ENCODE assay signal across 22 cellular contexts in genomic region chr12:50699940-50700339, GRCh38.
"Had no signal": no experiment of that assay in that cellular context is flagged by ENCODE, and none has a peak within 500 bp of the region (broad histone marks: within the 10 kb centered on the region; RNA-seq: fewer than 3 reads in every experiment).

No MANE protein-coding gene starts in this region.

- H3K9me3 ChIP-seq: neutrophil, pancreas, stomach, vagina had no signal

- H3K27ac ChIP-seq: coronary artery, neutrophil, pancreas, stomach, vagina had no signal

- H3K4me1 Mint-ChIP-seq: activated naive CD4-positive, alpha-beta T cell treated with anti-CD3 and anti-CD28 coated beads, Interleukin-2, amount 10 ng/mL, durations not matched to agents 7 days and 5 days; activated naive CD8-positive, alpha-beta T cell treated with anti-CD3 and anti-CD28 coated beads, Interleukin-2, amount 50 U/mL, for 24 hours; brain; stimulated activated effector memory CD8-positive, alpha-beta T cell treated with anti-CD3 and anti-CD28 coated beads, Interleukin-12 subunit alpha, Interleukin-12 subunit beta, amount 100 ng/mL, for 72 hours had no signal

- H3K4me1 ChIP-seq: pancreas, stomach, vagina had no signal

- H3K4me3 ChIP-seq: coronary artery, lung, pancreas, smooth muscle cell, stomach, vagina had no signal

- H3K27ac Mint-ChIP-seq: activated naive CD4-positive, alpha-beta T cell treated with anti-CD3 and anti-CD28 coated beads, Interleukin-2, amount 10 ng/mL, durations not matched to agents 7 days and 5 days; activated naive CD8-positive, alpha-beta T cell treated with anti-CD3 and anti-CD28 coated beads, Interleukin-2, amount 50 U/mL, for 24 hours; natural killer cell treated with Interleukin-12 subunit alpha and Interleukin-12 subunit beta and Interleukin-15 and Interleukin-18, amount 100 ng/mL, for 72 hours had no signal

- H3K27me3 Mint-ChIP-seq: activated naive CD4-positive, alpha-beta T cell treated with anti-CD3 and anti-CD28 coated beads, Interleukin-2, amount 10 ng/mL, durations not matched to agents 7 days and 5 days; activated naive CD8-positive, alpha-beta T cell treated with anti-CD3 and anti-CD28 coated beads, Interleukin-2, amount 50 U/mL, for 24 hours; brain; natural killer cell treated with Interleukin-12 subunit alpha and Interleukin-12 subunit beta and Interleukin-15 and Interleukin-18, amount 100 ng/mL, for 72 hours had no signal

- H3K9me3 Mint-ChIP-seq: activated naive CD4-positive, alpha-beta T cell treated with anti-CD3 and anti-CD28 coated beads, Interleukin-2, amount 10 ng/mL, durations not matched to agents 7 days and 5 days; activated naive CD8-positive, alpha-beta T cell treated with anti-CD3 and anti-CD28 coated beads, Interleukin-2, amount 50 U/mL, for 24 hours; brain; natural killer cell treated with Interleukin-12 subunit alpha and Interleukin-12 subunit beta and Interleukin-15 and Interleukin-18, amount 100 ng/mL, for 72 hours; stimulated activated effector memory CD8-positive, alpha-beta T cell treated with anti-CD3 and anti-CD28 coated beads, Interleukin-12 subunit alpha, Interleukin-12 subunit beta, amount 100 ng/mL, for 72 hours had no signal

- H3K4me3 Mint-ChIP-seq: activated naive CD4-positive, alpha-beta T cell treated with anti-CD3 and anti-CD28 coated beads, Interleukin-2, amount 10 ng/mL, durations not matched to agents 7 days and 5 days; activated naive CD8-positive, alpha-beta T cell treated with anti-CD3 and anti-CD28 coated beads, Interleukin-2, amount 50 U/mL, for 24 hours; brain; natural killer cell treated with Interleukin-12 subunit alpha and Interleukin-12 subunit beta and Interleukin-15 and Interleukin-18, amount 100 ng/mL, for 72 hours; stimulated activated effector memory CD8-positive, alpha-beta T cell treated with anti-CD3 and anti-CD28 coated beads, Interleukin-12 subunit alpha, Interleukin-12 subunit beta, amount 100 ng/mL, for 72 hours had no signal

- DNase-seq: activated CD4-positive, alpha-beta T cell treated with anti-CD3 and anti-CD28 coated beads for 1 hour; activated CD8-positive, alpha-beta memory T cell treated with anti-CD3 and anti-CD28 coated beads for 24 hours; activated CD8-positive, alpha-beta memory T cell treated with anti-CD3 and anti-CD28 coated beads, Interleukin-2, amount 50 U/mL, for 48 hours; activated effector memory CD4-positive, alpha-beta T cell treated with Interleukin-2 at 50 U/mL for 16 hours; activated naive CD4-positive, alpha-beta T cell treated with anti-CD3 and anti-CD28 coated beads, Interleukin-2, amount 10 ng/mL, durations not matched to agents 7 days and 5 days; activated naive CD8-positive, alpha-beta T cell treated with anti-CD3 and anti-CD28 coated beads, Interleukin-2, amount 50 U/mL, for 24 hours; activated T-cell treated with anti-CD3 and anti-CD28 coated beads, Interleukin-2, amount 50 U/mL, for 48 hours; anterior cingulate cortex; erythroblast; foreskin melanocyte; pancreas; stimulated activated CD4-positive, alpha-beta T cell treated with anti-CD3 and anti-CD28 coated beads, Interleukin-4, amount 100 ng/mL, for 24 hours; stomach; trophoblast cell had no signal

- H3K27me3 ChIP-seq: neutrophil, pancreas, stomach, vagina had no signal
